16 cellular contexts compared by ENCODE assay signal in genomic region chr1:192852001-192852400, GRCh38.
"Had no signal": no experiment of that assay in that cellular context is flagged by ENCODE, and none has a peak within 500 bp of the region (broad histone marks: within the 10 kb centered on the region; RNA-seq: fewer than 3 reads in every experiment).

No MANE protein-coding gene starts in this region.

- H3K27ac ChIP-seq: cardiac muscle cell, epithelial cell of prostate, gastrocnemius medialis, lower lobe of right lung, prostate gland, stomach, thoracic aorta, WERI-Rb-1 had no signal

- H3K36me3 Mint-ChIP-seq: activated naive CD4-positive, alpha-beta T cell treated with anti-CD3 and anti-CD28 coated beads, Interleukin-2, amount 50 U/mL, for 24 hours had no signal

- DNase-seq: activated CD4-positive, alpha-beta T cell treated with anti-CD3 and anti-CD28 coated beads, Interleukin-2, amount 50 U/mL, for 48 hours; activated effector memory CD4-positive, alpha-beta T cell treated with Interleukin-2 at 50 U/mL for 16 hours; gastrocnemius medialis; heart left ventricle; left cardiac atrium; lower lobe of right lung; stimulated activated CD4-positive, alpha-beta T cell treated with anti-CD3 and anti-CD28 coated beads, Interleukin-1b, Interleukin-23, amount 100 ng/mL, for 48 hours; stomach; WERI-Rb-1 had no signal

- H3K4me3 Mint-ChIP-seq: activated naive CD4-positive, alpha-beta T cell treated with anti-CD3 and anti-CD28 coated beads, Interleukin-2, amount 50 U/mL, for 24 hours; neural crest cell had no signal

- H3K4me1 Mint-ChIP-seq: activated naive CD4-positive, alpha-beta T cell treated with anti-CD3 and anti-CD28 coated beads, Interleukin-2, amount 50 U/mL, for 24 hours; neural crest cell had no signal

- ATAC-seq: gastrocnemius medialis, heart left ventricle, left cardiac atrium, lower lobe of right lung, sciatic nerve had no signal

- H3K9me3 Mint-ChIP-seq: activated naive CD4-positive, alpha-beta T cell treated with anti-CD3 and anti-CD28 coated beads, Interleukin-2, amount 50 U/mL, for 24 hours; neural crest cell had no signal

- H3K27ac Mint-ChIP-seq: activated naive CD4-positive, alpha-beta T cell treated with anti-CD3 and anti-CD28 coated beads, Interleukin-2, amount 50 U/mL, for 24 hours had no signal
